ENCODE assay signal across 8 cellular contexts in genomic region chr5:75566710-75567309, GRCh38. TPM values are rescaled to one million over a fixed set of nuclear protein-coding genes. Genes with fewer than 3 reads are reported as not detected.
DNase-seq lines count a peak whose midpoint lies in the region; ATAC-seq and FAIRE-seq lines count a peak whose summit lies in the region.

No MANE protein-coding gene starts in this region.

- peaks cover 23 to 34% of the 10 kb centered on the region in 2 donors for H3K4me1 Mint-ChIP-seq in effector memory CD8-positive, alpha-beta T cell (ENCODE audit: low read depth in 2 of 2)
- H3K4me1 Mint-ChIP-seq in natural killer cell treated with Interleukin-12 subunit alpha and Interleukin-12 subunit beta and Interleukin-15 and Interleukin-18, amount 100 ng/mL, for 72 hours (ENCODE audit: low read depth in 2 of 2), result peaks cover 40 to 50% of the 10 kb centered on the region in 2 donors

- DNase-seq in DMS53 (lab: John Stamatoyannopoulos, UW) (peak; percentile 76), HPDE6-E6E7 (ENCODE audit: extremely low spot score) (peak; percentile 77), T1000 (lab: John Stamatoyannopoulos, UW) (peak; percentile 41), urothelium cell line (ENCODE audit: low spot score) (peak; percentile 77), NCI-H1436 treated with DMSO at 0.1 percent for 48 hours (lab: John Stamatoyannopoulos, UW) (no peak)
- DNase-seq in effector memory CD8-positive, alpha-beta T cell, result no peak
- DNase-seq in natural killer cell treated with Interleukin-12 subunit alpha and Interleukin-12 subunit beta and Interleukin-15 and Interleukin-18, amount 100 ng/mL, for 72 hours (ENCODE audit: low spot score), result no peak

- H3K4me3 Mint-ChIP-seq in effector memory CD8-positive, alpha-beta T cell, result peak overlapping the region in 1 of 2 donors; percentile 31
- H3K4me3 Mint-ChIP-seq in natural killer cell treated with Interleukin-12 subunit alpha and Interleukin-12 subunit beta and Interleukin-15 and Interleukin-18, amount 100 ng/mL, for 72 hours, result peak overlapping the region; percentile 40

- peaks cover 4% of the 10 kb centered on the region for H3K36me3 Mint-ChIP-seq in effector memory CD8-positive, alpha-beta T cell (ENCODE audit: insufficient read depth)
- peaks cover 34% of the 10 kb centered on the region for H3K36me3 Mint-ChIP-seq in natural killer cell treated with Interleukin-12 subunit alpha and Interleukin-12 subunit beta and Interleukin-15 and Interleukin-18, amount 100 ng/mL, for 72 hours

- peak; percentile 84 for ATAC-seq in GM21381 (IDR thresholded peaks at IDR 0.05; ENCODE audit: unreplicated experiment)
- ATAC-seq in effector memory CD8-positive, alpha-beta T cell (replicated peaks), result peak; percentile 81
- ATAC-seq in natural killer cell treated with Interleukin-12 subunit alpha and Interleukin-12 subunit beta and Interleukin-15 and Interleukin-18, amount 100 ng/mL, for 72 hours, result peak; percentile 82 to 95

- H3K27me3 Mint-ChIP-seq in effector memory CD8-positive, alpha-beta T cell, result no peaks in the 10 kb centered on the region
- H3K27me3 Mint-ChIP-seq in natural killer cell treated with Interleukin-12 subunit alpha and Interleukin-12 subunit beta and Interleukin-15 and Interleukin-18, amount 100 ng/mL, for 72 hours, result no peaks in the 10 kb centered on the region

- H3K27ac Mint-ChIP-seq in effector memory CD8-positive, alpha-beta T cell, result peak overlapping the region in 1 of 2 donors; percentile 13
- peak overlapping the region; percentile 56 to 77 for H3K27ac Mint-ChIP-seq in natural killer cell treated with Interleukin-12 subunit alpha and Interleukin-12 subunit beta and Interleukin-15 and Interleukin-18, amount 100 ng/mL, for 72 hours

- H3K9me3 Mint-ChIP-seq in effector memory CD8-positive, alpha-beta T cell, result peaks cover 0 to 6% of the 10 kb centered on the region in 2 donors
- peaks cover 15% of the 10 kb centered on the region for H3K9me3 Mint-ChIP-seq in natural killer cell treated with Interleukin-12 subunit alpha and Interleukin-12 subunit beta and Interleukin-15 and Interleukin-18, amount 100 ng/mL, for 72 hours

- FAIRE-seq in urothelium cell line (lab: Jason Lieb, UNC), result no peak

RNA-seq across cellular contexts. Expression of gene ANKDD1B, which starts 44.4 kb away (rescaled TPM):
- total RNA-seq in natural killer cell treated with Interleukin-12 subunit alpha and Interleukin-12 subunit beta and Interleukin-15 and Interleukin-18, amount 100 ng/mL, for 72 hours, result under 1 TPM in 1 of 2 donors, not detected in 1; 0.33 TPM

RNA-seq across cellular contexts. Expression of gene POLK, which starts 55.1 kb away (rescaled TPM):
- total RNA-seq in natural killer cell treated with Interleukin-12 subunit alpha and Interleukin-12 subunit beta and Interleukin-15 and Interleukin-18, amount 100 ng/mL, for 72 hours, result 10 to 100 TPM; 32.3 to 33.9 TPM

RNA-seq across cellular contexts. Expression of gene CERT1, which starts 55.4 kb away (rescaled TPM):
- 10 to 100 TPM; 30.6 to 39.5 TPM for total RNA-seq in natural killer cell treated with Interleukin-12 subunit alpha and Interleukin-12 subunit beta and Interleukin-15 and Interleukin-18, amount 100 ng/mL, for 72 hours

Comparison
In these comparisons a context has a peak if more than half of its experiments do, and no peak if none do; other contexts are left out.
1. DNase-seq: peak in DMS53 (single experiment), HPDE6-E6E7 (single experiment), T1000 (single experiment) and urothelium cell line (single experiment); none in effector memory CD8-positive, alpha-beta T cell (0 of 3), natural killer cell treated with Interleukin-12 subunit alpha and Interleukin-12 subunit beta and Interleukin-15 and Interleukin-18, amount 100 ng/mL, for 72 hours (single experiment) and NCI-H1436 treated with DMSO at 0.1 percent for 48 hours (single experiment).
2. Peak in every context shown above with its lines, with median percentiles within 50 percentile points of each other: ATAC-seq.